Comparison of ENCODE assay signal across 8 cellular contexts in genomic region chr12:46372131-46372851, GRCh38. TPM values are rescaled to one million over a fixed set of nuclear protein-coding genes. Genes with fewer than 3 reads are reported as not detected.
DNase-seq lines count a peak whose midpoint lies in the region; ATAC-seq and TF ChIP-seq lines count a peak whose summit lies in the region.

Gene SLC38A2 (minus strand): TSS chr12:46372773. CDS start chr12:46371293, 1,480 bp downstream.

- DNase-seq in BE2C = peak; percentile 98
- peak; percentile 98 for DNase-seq in NCI-H69 (lab: John Stamatoyannopoulos, UW)
- peak; percentile 59 to 98 for DNase-seq in activated CD4-positive, alpha-beta T cell treated with anti-CD3 and anti-CD28 coated beads, Interleukin-2, amount 50 U/mL, for 48 hours
- DNase-seq in dermis blood vessel endothelial cell = peak; percentile 94
- DNase-seq in stimulated activated CD4-positive, alpha-beta T cell treated with anti-CD3 and anti-CD28 coated beads, Interleukin-4, amount 100 ng/mL, for 4 hours = peak; percentile 96 to 98

- H3K9ac ChIP-seq in liver (ENCODE audit: low read depth in 1 of 2, low read length in 2 of 2) = peak within 1 kb of the TSS; percentile 93 to 100

- WGBS in liver = under 1% methylated on average over 77 of the region's 77 CpGs

- H3K27me3 ChIP-seq in BE2C = no peaks in the 10 kb centered on the region
- H3K27me3 ChIP-seq in liver (ENCODE audit: control insufficient read depth in 4 of 4, insufficient read depth in 4 of 4, low read length in 3 of 4) = no peaks in the 10 kb centered on the region

- ATAC-seq in GM19043 (IDR thresholded peaks at IDR 0.05; ENCODE audit: low read depth, unreplicated experiment) = peak; percentile 81
- peak; percentile 85 for ATAC-seq in HG03354 (IDR thresholded peaks at IDR 0.05; ENCODE audit: poor library complexity, severe bottlenecking, unreplicated experiment)

- TF ChIP-seq CTCF in BE2C (IDR thresholded peaks at IDR 0.05; ENCODE audit: low read depth, low read length) (no peak), liver (IDR thresholded peaks at IDR 0.05; ENCODE audit: low read depth, low read length, missing input control) (no peak)

- H3K9me3 ChIP-seq in BE2C (no peaks in the 10 kb centered on the region), liver (ENCODE audit: control insufficient read depth in 4 of 4, low read length in 3 of 4) (no peaks in the 10 kb centered on the region)

- peaks cover 39% of the 10 kb centered on the region for H3K36me3 ChIP-seq in BE2C
- peaks cover 2 to 38% (median 25%) of the 10 kb centered on the region in 4 donors for H3K36me3 ChIP-seq in liver (ENCODE audit: control insufficient read depth in 4 of 4, insufficient read depth in 3 of 4, low read depth in 1 of 4, low read length in 3 of 4)

- peak within 1 kb of the TSS; percentile 98 to 99 for H3K27ac ChIP-seq in liver (ENCODE audit: low read depth in 1 of 2, low read length in 2 of 2)

- H3K4me3 ChIP-seq in BE2C (ENCODE audit: low read depth, low read length) (peak within 1 kb of the TSS; percentile 93), liver (ENCODE audit: low read depth in 1 of 3, low read length in 3 of 3) (peak within 1 kb of the TSS; percentile 88 to 100 (median 97))

- H3K4me1 ChIP-seq in BE2C (0 out of 2 replicates have a peak, but pooled peaks cover 7% of the 10 kb centered on the region), liver (ENCODE audit: control insufficient read depth in 4 of 4, insufficient read depth in 4 of 4, low read length in 3 of 4) (peaks cover 7 to 55% (median 27%) of the 10 kb centered on the region in 4 donors)

- peak in 1 of 2 donors; percentile 19 for TF ChIP-seq RAD21 in liver (IDR thresholded peaks at IDR 0.05)

TF ChIP-seq in liver, 16 proteins besides CTCF, POLR2A, EP300 and RAD21:
- TF ChIP-seq EGR1 (IDR thresholded peaks at IDR 0.05; ENCODE audit: low read depth in 2 of 2) = no peak
- TF ChIP-seq JUND (IDR thresholded peaks at IDR 0.05) = peak in 1 of 2 donors; percentile 13
- TF ChIP-seq FOXA2 (IDR thresholded peaks at IDR 0.05) = no peak
- peak; percentile 96 for TF ChIP-seq TAF1 (conservative IDR thresholded peaks at IDR 0.05)
- TF ChIP-seq RXRA (IDR thresholded peaks at IDR 0.05) = peak in 1 of 2 donors; percentile 14
- peak; percentile 19 for TF ChIP-seq YY1 (IDR thresholded peaks at IDR 0.05)
- peak; percentile 54 for TF ChIP-seq SP1 (IDR thresholded peaks at IDR 0.05)
- TF ChIP-seq, protein P1, sequence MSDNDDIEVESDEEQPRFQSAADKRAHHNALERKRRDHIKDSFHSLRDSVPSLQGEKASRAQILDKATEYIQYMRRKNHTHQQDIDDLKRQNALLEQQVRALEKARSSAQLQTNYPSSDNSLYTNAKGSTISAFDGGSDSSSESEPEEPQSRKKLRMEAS (IDR thresholded peaks at IDR 0.05) = peak; percentile 27
- TF ChIP-seq FOXA1 (IDR thresholded peaks at IDR 0.05) = no peak
- TF ChIP-seq GABPA (IDR thresholded peaks at IDR 0.05 in 1 of 2, conservative IDR thresholded peaks at IDR 0.05 in 1 of 2) = no peak
- TF ChIP-seq REST (IDR thresholded peaks at IDR 0.05) = peak; percentile 93

RNA-seq across cellular contexts. Expression of gene SLC38A2, which starts in this region (rescaled TPM):
- 70.7 TPM for polyA plus RNA-seq in BE2C (2012; ENCODE audit: insufficient read depth, insufficient read length, low read depth)
- total RNA-seq in dermis blood vessel endothelial cell = 618 and 745 TPM in 2 replicates
- total RNA-seq in liver = 100 to 1,000 TPM in 1 of 2 donors, 10 to 100 TPM in 1; 85.7 to 472 TPM
- polyA plus RNA-seq in liver = 100 to 1,000 TPM in 1 of 2 donors, 10 to 100 TPM in 1; 50.6 to 109 TPM

Comparison
In these comparisons a context has a peak if more than half of its experiments do, and no peak if none do; other contexts are left out.
1. Peak in every context shown above with its lines: DNase-seq, ATAC-seq, H3K4me3 ChIP-seq and H3K27ac ChIP-seq.